In the genomic region with DNA sequence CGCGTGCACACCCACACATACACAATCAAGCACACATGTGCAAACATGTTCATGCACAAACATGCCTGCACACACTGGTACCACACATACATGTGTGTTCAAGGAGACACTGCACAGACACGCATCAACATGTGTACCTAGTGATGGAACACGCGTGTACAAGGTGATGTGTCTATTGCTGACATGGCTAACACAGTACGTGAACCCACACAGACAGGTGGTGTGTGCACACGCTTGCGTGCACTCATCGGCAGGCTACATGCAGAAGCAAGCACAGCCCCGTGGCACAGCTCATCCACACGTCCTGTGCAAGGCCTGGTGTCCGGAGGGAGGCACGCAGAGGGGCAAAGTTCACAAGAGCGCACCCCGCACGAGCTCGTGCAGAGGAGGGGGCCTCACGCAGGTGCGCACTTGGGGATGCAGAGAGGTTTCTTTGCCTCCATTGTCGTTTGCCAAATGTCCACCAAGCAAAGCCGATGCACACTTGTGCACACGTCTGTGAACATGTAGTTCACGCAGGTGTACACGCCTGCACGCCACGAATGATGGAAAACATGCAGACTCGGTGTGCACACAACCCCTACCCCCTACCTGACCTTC, we compare ENCODE assay signal across 8 cellular contexts. TPM values are rescaled to one million over a fixed set of nuclear protein-coding genes. Genes with fewer than 3 reads are reported as not detected.
DNase-seq lines count a peak whose midpoint lies in the region; ATAC-seq lines count a peak whose summit lies in the region.

No MANE protein-coding gene starts in this region.

- CTCF ChIA-PET in activated CD4-positive, alpha-beta memory T cell treated with anti-CD3 and anti-CD28 coated beads for 36 hours (lab: Charles Lee), result interaction anchor here (0.9 kb wide), 2 partner anchors 87 to 184 kb away, joined by 3 to 4 read pairs; no protein-coding TSS in a partner anchor

- H3K4me1 Mint-ChIP-seq in activated CD4-positive, alpha-beta memory T cell treated with anti-CD3 and anti-CD28 coated beads for 36 hours (ENCODE audit: low read depth), result peaks cover 29% of the 10 kb centered on the region
- peaks cover 32 to 45% of the 10 kb centered on the region in 2 donors for H3K4me1 Mint-ChIP-seq in stimulated activated naive B cell treated with anti-CD40 and anti-IgM and Interleukin-4, amounts not matched to agents 10 μg/mL and 1 μg/mL and 100 μg/mL, for 72 hours

- H3K36me3 Mint-ChIP-seq in activated CD4-positive, alpha-beta memory T cell treated with anti-CD3 and anti-CD28 coated beads for 36 hours, result peaks cover 3% of the 10 kb centered on the region
- H3K36me3 Mint-ChIP-seq in stimulated activated naive B cell treated with anti-CD40 and anti-IgM and Interleukin-4, amounts not matched to agents 10 μg/mL and 1 μg/mL and 100 μg/mL, for 72 hours, result peaks cover 1 to 5% of the 10 kb centered on the region in 2 donors

- H3K4me3 Mint-ChIP-seq in activated CD4-positive, alpha-beta memory T cell treated with anti-CD3 and anti-CD28 coated beads for 36 hours, result peak overlapping the region; percentile 81
- peak overlapping the region; percentile 82 to 89 for H3K4me3 Mint-ChIP-seq in stimulated activated naive B cell treated with anti-CD40 and anti-IgM and Interleukin-4, amounts not matched to agents 10 μg/mL and 1 μg/mL and 100 μg/mL, for 72 hours

- POLR2A ChIA-PET in activated CD4-positive, alpha-beta memory T cell treated with anti-CD3 and anti-CD28 coated beads for 36 hours (lab: Charles Lee), result no interaction called here

- H3K4me3 ChIP-seq in iPS-11a (ENCODE audit: low read depth, low read length), result peak overlapping the region; percentile 53

- no peaks in the 10 kb centered on the region for H3K27me3 Mint-ChIP-seq in activated CD4-positive, alpha-beta memory T cell treated with anti-CD3 and anti-CD28 coated beads for 36 hours
- no peaks in the 10 kb centered on the region for H3K27me3 Mint-ChIP-seq in stimulated activated naive B cell treated with anti-CD40 and anti-IgM and Interleukin-4, amounts not matched to agents 10 μg/mL and 1 μg/mL and 100 μg/mL, for 72 hours

- DNase-seq in DMS 273 (lab: John Stamatoyannopoulos, UW; ENCODE audit: unreplicated experiment), result peak; percentile 68
- DNase-seq in DMS 273 treated with DMSO at 0.1 percent for 48 hours (lab: John Stamatoyannopoulos, UW), result no peak
- no peak for DNase-seq in activated CD4-positive, alpha-beta memory T cell treated with anti-CD3 and anti-CD28 coated beads for 36 hours
- DNase-seq in stimulated activated naive B cell treated with anti-CD40 and anti-IgM and Interleukin-4, amounts not matched to agents 10 μg/mL and 1 μg/mL and 100 μg/mL, for 72 hours, result no peak
- no peak for DNase-seq in kidney tubule cell (ENCODE audit: low spot score)
- DNase-seq in GM19238 (ENCODE audit: insufficient read length, low spot score), result no peak

- intact Hi-C loops in activated CD4-positive, alpha-beta memory T cell treated with anti-CD3 and anti-CD28 coated beads for 36 hours (cut with micrococcal nuclease), result loop anchor here (5.0 kb wide), 4 partner anchors 34 to 189 kb away; partner anchors contain the start of genes AURKAIP1, C1orf159 and UBE2J2

- no peak for ATAC-seq in stimulated activated naive B cell treated with anti-CD40 and anti-IgM and Interleukin-4, amounts not matched to agents 10 μg/mL and 1 μg/mL and 100 μg/mL, for 72 hours (replicated peaks)
- ATAC-seq in HG02642 (IDR thresholded peaks at IDR 0.05; ENCODE audit: poor library complexity, unreplicated experiment), result no peak

- H3K27ac Mint-ChIP-seq in activated CD4-positive, alpha-beta memory T cell treated with anti-CD3 and anti-CD28 coated beads for 36 hours, result peak overlapping the region; percentile 64
- H3K27ac Mint-ChIP-seq in stimulated activated naive B cell treated with anti-CD40 and anti-IgM and Interleukin-4, amounts not matched to agents 10 μg/mL and 1 μg/mL and 100 μg/mL, for 72 hours, result peak overlapping the region; percentile 67

- no peaks in the 10 kb centered on the region for H3K9me3 Mint-ChIP-seq in activated CD4-positive, alpha-beta memory T cell treated with anti-CD3 and anti-CD28 coated beads for 36 hours
- H3K9me3 Mint-ChIP-seq in stimulated activated naive B cell treated with anti-CD40 and anti-IgM and Interleukin-4, amounts not matched to agents 10 μg/mL and 1 μg/mL and 100 μg/mL, for 72 hours, result no peaks in the 10 kb centered on the region

RNA-seq across cellular contexts. Expression of gene ACAP3, which starts 1.0 kb away (rescaled TPM):
- total RNA-seq in activated CD4-positive, alpha-beta memory T cell treated with anti-CD3 and anti-CD28 coated beads for 36 hours, result 10 to 100 TPM; 31.8 to 32.0 TPM

RNA-seq across cellular contexts. Expression of gene PUSL1, which starts 1.6 kb away (rescaled TPM):
- total RNA-seq in activated CD4-positive, alpha-beta memory T cell treated with anti-CD3 and anti-CD28 coated beads for 36 hours, result 10 to 100 TPM; 19.7 to 23.1 TPM

RNA-seq across cellular contexts. Expression of gene INTS11, which starts 17.7 kb away (rescaled TPM):
- 100 to 1,000 TPM; 107 to 120 TPM for total RNA-seq in activated CD4-positive, alpha-beta memory T cell treated with anti-CD3 and anti-CD28 coated beads for 36 hours

RNA-seq across cellular contexts. Expression of gene CPTP, which starts 17.8 kb away (rescaled TPM):
- total RNA-seq in activated CD4-positive, alpha-beta memory T cell treated with anti-CD3 and anti-CD28 coated beads for 36 hours, result 10 to 100 TPM; 12.1 to 13.1 TPM

RNA-seq across cellular contexts. Expression of gene TAS1R3, which starts 24.3 kb away (rescaled TPM):
- total RNA-seq in activated CD4-positive, alpha-beta memory T cell treated with anti-CD3 and anti-CD28 coated beads for 36 hours, result under 1 TPM in 1 of 2 experiments, not detected in 1; 0.10 TPM
